14 cellular contexts compared by ENCODE assay signal in genomic region chr19:8451377-8451776, GRCh38. TPM values are rescaled to one million over a fixed set of nuclear protein-coding genes. Genes with fewer than 3 reads are reported as not detected.
DNase-seq lines count a peak whose midpoint lies in the region; ATAC-seq and TF ChIP-seq lines count a peak whose summit lies in the region.
"Had no signal": no experiment of that assay in that cellular context is flagged by ENCODE, and none has a peak within 500 bp of the region (broad histone marks: within the 10 kb centered on the region; RNA-seq: fewer than 3 reads in every experiment).

No MANE protein-coding gene starts in this region.

- POLR2A ChIA-PET in SK-N-SH (lab: Yijun Ruan, JAX), result no interaction called here

- ATAC-seq in SK-N-SH treated with all-trans-retinoic acid at 6 μM for 48 hours (no peak), RWPE2 (ENCODE audit: low read depth) (no peak), GM18870 (IDR thresholded peaks at IDR 0.05; ENCODE audit: unreplicated experiment) (no peak)

- CTCF ChIA-PET in SK-N-SH (lab: Yijun Ruan, JAX), result interaction anchor here (0.6 to 1.1 kb wide), 4 partner anchors 16 to 184 kb away, joined by 3 to 5 read pairs (median 3); no protein-coding TSS in a partner anchor

- H3K4me3 Mint-ChIP-seq in glutamatergic neuron (ENCODE audit: unreplicated experiment), result peak overlapping the region; percentile 15
- H3K4me3 Mint-ChIP-seq in progenitor cell of endocrine pancreas (ENCODE audit: low read depth), result no peak overlapping the region

- DNase-seq in SK-N-SH (no peak), RWPE2 (ENCODE audit: low spot score) (no peak), glutamatergic neuron (no peak), progenitor cell of endocrine pancreas (ENCODE audit: low spot score, unreplicated experiment) (no peak), cerebellar nuclear complex (lab: John Stamatoyannopoulos, UW) (no peak), HuH-7 (ENCODE audit: low spot score) (no peak)
- DNase-seq: NCI-H1105; NCI-H526 treated with DMSO at 0.1 percent for 48 hours; stimulated activated CD4-positive, alpha-beta T cell treated with anti-CD3 and anti-CD28 coated beads, Interleukin-12 subunit alpha, Interleukin-12 subunit beta, amount 100 ng/mL, for 4 hours; stimulated activated CD8-positive, alpha-beta memory T cell treated with anti-CD3 and anti-CD28 coated beads, Interleukin-4, amount 100 ng/mL, for 48 hours had no signal

- H3K4me3 ChIP-seq in SK-N-SH (ENCODE audit: low read depth in 2 of 2, low read length in 1 of 2), result no peak overlapping the region
- no peak overlapping the region for H3K4me3 ChIP-seq in RWPE2 (ENCODE audit: severe bottlenecking)

- TF ChIP-seq CTCF in SK-N-SH (IDR thresholded peaks at IDR 0.05), result no peak
- no peak for TF ChIP-seq CTCF in RWPE2 (IDR thresholded peaks at IDR 0.05; ENCODE audit: poor library complexity, severe bottlenecking)
- no peak for TF ChIP-seq CTCF in glutamatergic neuron (IDR thresholded peaks at IDR 0.05; ENCODE audit: partially characterized antibody, unreplicated experiment)
- TF ChIP-seq CTCF in progenitor cell of endocrine pancreas (IDR thresholded peaks at IDR 0.05; ENCODE audit: unreplicated experiment), result no peak

- H3K27me3 ChIP-seq in SK-N-SH (ENCODE audit: insufficient read depth) (no peaks in the 10 kb centered on the region), RWPE2 (ENCODE audit: insufficient read depth, poor library complexity, severe bottlenecking) (no peaks in the 10 kb centered on the region)

- H3K36me3 ChIP-seq in SK-N-SH (replicated peaks in 1 of 2; ENCODE audit: control insufficient read depth in 1 of 2, insufficient read depth in 2 of 2, low read length in 1 of 2) (peaks cover 39 to 40% of the 10 kb centered on the region in 2 experiments), RWPE2 (ENCODE audit: low read depth) (peaks cover 74% of the 10 kb centered on the region)

- 0 out of 2 replicates have a peak overlapping the region, but pooled peaks have one; percentile 30 for H3K4me2 ChIP-seq in SK-N-SH

- H3K9me3 ChIP-seq in SK-N-SH (no peaks in the 10 kb centered on the region), RWPE2 (ENCODE audit: severe bottlenecking) (no peaks in the 10 kb centered on the region)

- H3K9me3 Mint-ChIP-seq in glutamatergic neuron (ENCODE audit: unreplicated experiment) (no peaks in the 10 kb centered on the region), progenitor cell of endocrine pancreas (ENCODE audit: low read depth) (no peaks in the 10 kb centered on the region)

- H3F3A ChIP-seq in SK-N-SH (replicated peaks; ENCODE audit: insufficient read depth), result peaks cover 25% of the 10 kb centered on the region

- no peak for TF ChIP-seq RAD21 in SK-N-SH (IDR thresholded peaks at IDR 0.05; ENCODE audit: low read length)

- no peak for TF ChIP-seq EP300 in SK-N-SH (IDR thresholded peaks at IDR 0.05; ENCODE audit: borderline replicate concordance in 1 of 2, low read depth in 1 of 2, low read length in 1 of 2)

- H2AFZ ChIP-seq in SK-N-SH (ENCODE audit: low read depth), result no peak overlapping the region

- no peaks in the 10 kb centered on the region for H3K9me2 ChIP-seq in SK-N-SH

- H3K27me3 Mint-ChIP-seq in glutamatergic neuron (ENCODE audit: unreplicated experiment), result peaks cover 2% of the 10 kb centered on the region
- H3K27me3 Mint-ChIP-seq in progenitor cell of endocrine pancreas, result no peaks in the 10 kb centered on the region

- peaks cover 99% of the 10 kb centered on the region for H3K79me2 ChIP-seq in SK-N-SH (ENCODE audit: insufficient read depth)

- WGBS in SK-N-SH (ENCODE audit: low lambda C conversion rate), result 80% methylated on average over 5 of the region's 6 CpGs

- peaks cover 32% of the 10 kb centered on the region for H3K4me1 Mint-ChIP-seq in glutamatergic neuron (ENCODE audit: low read depth, unreplicated experiment)
- H3K4me1 Mint-ChIP-seq in progenitor cell of endocrine pancreas (ENCODE audit: low read depth), result peaks cover 58% of the 10 kb centered on the region

- no peak overlapping the region for H3K27ac Mint-ChIP-seq in glutamatergic neuron (ENCODE audit: unreplicated experiment)
- H3K27ac Mint-ChIP-seq in progenitor cell of endocrine pancreas, result peak overlapping the region; percentile 85

- peak overlapping the region in 1 of 2 experiments; percentile 13; a peak in 1 of 4 replicates for H3K27ac ChIP-seq in SK-N-SH (ENCODE audit: low read depth in 2 of 2, low read length in 1 of 2)
- H3K27ac ChIP-seq in RWPE2 (ENCODE audit: poor library complexity, severe bottlenecking), result peak overlapping the region; percentile 32
- H3K27ac ChIP-seq: 22Rv1 had no signal

- H3K9ac ChIP-seq in SK-N-SH, result no peak overlapping the region

- H3K36me3 Mint-ChIP-seq in glutamatergic neuron (ENCODE audit: unreplicated experiment) (no peaks in the 10 kb centered on the region), progenitor cell of endocrine pancreas (ENCODE audit: insufficient read depth) (peaks cover 25% of the 10 kb centered on the region)

- H4K20me1 ChIP-seq in SK-N-SH (ENCODE audit: insufficient read depth), result peaks cover 98% of the 10 kb centered on the region

- H3K4me1 ChIP-seq in SK-N-SH (ENCODE audit: control insufficient read depth in 1 of 2, insufficient read depth in 2 of 2, low read depth in 1 of 2, low read length in 1 of 2) (peaks cover 11 to 15% of the 10 kb centered on the region in 2 experiments; a peak in 3 of 4 replicates), RWPE2 (ENCODE audit: insufficient read depth, poor library complexity, severe bottlenecking) (peaks cover 33% of the 10 kb centered on the region)

TF ChIP-seq in SK-N-SH, 30 proteins besides CTCF, POLR2A, EP300 and RAD21 (continues in another document):
- no peak for TF ChIP-seq RCOR1 (IDR thresholded peaks at IDR 0.05; ENCODE audit: low read length)
- no peak for TF ChIP-seq TAF1 (IDR thresholded peaks at IDR 0.05; ENCODE audit: borderline replicate concordance, low read depth, low read length)
- TF ChIP-seq CHD2 (IDR thresholded peaks at IDR 0.05; ENCODE audit: low read length, partially characterized antibody), result no peak
- TF ChIP-seq, protein P1, sequence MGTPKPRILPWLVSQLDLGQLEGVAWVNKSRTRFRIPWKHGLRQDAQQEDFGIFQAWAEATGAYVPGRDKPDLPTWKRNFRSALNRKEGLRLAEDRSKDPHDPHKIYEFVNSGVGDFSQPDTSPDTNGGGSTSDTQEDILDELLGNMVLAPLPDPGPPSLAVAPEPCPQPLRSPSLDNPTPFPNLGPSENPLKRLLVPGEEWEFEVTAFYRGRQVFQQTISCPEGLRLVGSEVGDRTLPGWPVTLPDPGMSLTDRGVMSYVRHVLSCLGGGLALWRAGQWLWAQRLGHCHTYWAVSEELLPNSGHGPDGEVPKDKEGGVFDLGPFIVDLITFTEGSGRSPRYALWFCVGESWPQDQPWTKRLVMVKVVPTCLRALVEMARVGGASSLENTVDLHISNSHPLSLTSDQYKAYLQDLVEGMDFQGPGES (IDR thresholded peaks at IDR 0.05; ENCODE audit: low read depth, low read length), result no peak
- no peak for TF ChIP-seq FOXM1 (IDR thresholded peaks at IDR 0.05; ENCODE audit: low read depth)

TF ChIP-seq in SK-N-SH treated with all-trans-retinoic acid at 6 μM for 48 hours, 23 proteins besides CTCF, POLR2A, EP300 and RAD21:
- TF ChIP-seq ZNF565 (CRISPR knock-in tag; conservative IDR thresholded peaks at IDR 0.05; ENCODE audit: low read depth) (no peak), ESRRG (CRISPR knock-in tag; IDR thresholded peaks at IDR 0.05) (no peak), ZFP3 (CRISPR knock-in tag; IDR thresholded peaks at IDR 0.05) (no peak), RARB (CRISPR knock-in tag; IDR thresholded peaks at IDR 0.05) (no peak)
TF ChIP-seq in SK-N-SH treated with all-trans-retinoic acid at 6 μM for 48 hours: peak in this region for 0.

RNA-seq across cellular contexts. Expression of gene HNRNPM, which starts 6.6 kb away (rescaled TPM):
- 178 and 205 TPM in 2 replicates for polyA plus RNA-seq in SK-N-SH (2012; rRNA removed)
- polyA plus RNA-seq in SK-N-SH (2012; cell fraction: cytosol; rRNA removed), result 181 and 182 TPM in 2 replicates
- polyA plus RNA-seq in SK-N-SH (2012; cell fraction: nucleus; rRNA removed), result 161 and 269 TPM in 2 replicates
- total RNA-seq in glutamatergic neuron (ENCODE audit: unreplicated experiment) (184 TPM), progenitor cell of endocrine pancreas (320 and 333 TPM in 2 replicates)

RNA-seq across cellular contexts. Expression of gene MARCHF2, which starts 38.3 kb away (rescaled TPM):
- 52.9 and 57.2 TPM in 2 replicates for polyA plus RNA-seq in SK-N-SH (2012; rRNA removed)
- polyA plus RNA-seq in SK-N-SH (2012; cell fraction: cytosol; rRNA removed), result 22.9 and 46.6 TPM in 2 replicates
- 52.6 and 71.9 TPM in 2 replicates for polyA plus RNA-seq in SK-N-SH (2012; cell fraction: nucleus; rRNA removed)
- total RNA-seq in glutamatergic neuron (ENCODE audit: unreplicated experiment) (47.7 TPM), progenitor cell of endocrine pancreas (21.3 and 23.0 TPM in 2 replicates)

RNA-seq across cellular contexts. Expression of gene PRAM1, which starts 51.1 kb away (rescaled TPM):
- 0.15 and 0.18 TPM in 2 replicates for polyA plus RNA-seq in SK-N-SH (2012; rRNA removed)
- 0.03 TPM in 1 of 2 replicates, not detected in the other for polyA plus RNA-seq in SK-N-SH (2012; cell fraction: cytosol; rRNA removed)
- polyA plus RNA-seq in SK-N-SH (2012; cell fraction: nucleus; rRNA removed), result 1.4 and 1.6 TPM in 2 replicates
- total RNA-seq in glutamatergic neuron (ENCODE audit: unreplicated experiment), result 0.49 TPM
- 0.89 and 1.3 TPM in 2 replicates for total RNA-seq in progenitor cell of endocrine pancreas
- total RNA-seq: SK-MEL-5 had no signal
